13 cellular contexts compared by ENCODE assay signal in the genomic region with DNA sequence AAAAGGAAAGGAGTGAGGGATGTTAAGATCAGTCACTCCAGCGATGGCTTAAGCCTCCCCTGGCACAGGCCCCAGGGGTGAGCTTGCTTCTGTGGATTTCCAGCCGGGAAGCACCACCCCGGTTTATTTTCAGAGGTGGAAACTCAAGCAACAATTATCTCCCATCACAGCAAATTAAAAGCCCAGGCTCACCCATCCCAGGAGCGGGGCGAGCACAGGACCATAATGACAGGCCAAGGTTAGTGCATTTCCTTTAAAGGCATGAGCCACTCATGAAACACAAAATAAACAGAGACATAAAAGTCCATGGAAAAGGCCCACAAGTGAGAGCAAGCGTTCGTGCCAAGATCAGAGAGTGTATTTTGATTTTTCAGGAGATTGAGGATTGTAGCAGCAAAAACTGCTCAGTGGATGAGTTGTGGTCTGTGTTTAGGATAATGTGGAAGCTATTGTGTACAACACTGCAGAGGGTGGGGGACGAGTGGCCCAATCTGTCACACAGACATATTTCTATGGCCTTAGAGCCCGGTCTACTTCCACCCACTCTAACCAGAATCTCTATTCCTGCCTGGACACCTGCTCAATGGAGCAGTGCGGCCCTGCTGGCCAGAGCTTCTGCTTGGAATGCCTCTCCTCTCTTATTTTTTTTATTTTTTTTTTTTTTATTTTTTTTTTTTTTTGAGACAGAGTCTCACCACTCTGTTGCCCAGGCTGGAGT.
DNase-seq lines count a peak whose midpoint lies in the region; ATAC-seq lines count a peak whose summit lies in the region.
"Had no signal": no experiment of that assay in that cellular context is flagged by ENCODE, and none has a peak within 500 bp of the region (broad histone marks: within the 10 kb centered on the region; RNA-seq: fewer than 3 reads in every experiment).

No MANE protein-coding gene starts in this region.

- H3K36me3 ChIP-seq in adipocyte (ENCODE audit: control insufficient read depth, insufficient read depth, low read length, severe bottlenecking): no peaks in the 10 kb centered on the region
- no peaks in the 10 kb centered on the region for H3K36me3 ChIP-seq in muscle layer of duodenum (ENCODE audit: control insufficient read depth in 1 of 2, insufficient read depth in 2 of 2, low read length in 2 of 2)
- no peaks in the 10 kb centered on the region for H3K36me3 ChIP-seq in aorta (ENCODE audit: control insufficient read depth in 1 of 2, insufficient read depth in 2 of 2, low read length in 1 of 2)

- H3K36me3 Mint-ChIP-seq in activated naive CD4-positive, alpha-beta T cell treated with anti-CD3 and anti-CD28 coated beads, Interleukin-2, amount 50 U/mL, for 24 hours: peaks cover 2% of the 10 kb centered on the region
- peaks cover 8 to 9% of the 10 kb centered on the region in 2 donors for H3K36me3 Mint-ChIP-seq in activated naive CD4-positive, alpha-beta T cell treated with anti-CD3 and anti-CD28 coated beads, Interleukin-2, amount 50 U/mL, for 72 hours
- H3K36me3 Mint-ChIP-seq: activated naive CD8-positive, alpha-beta T cell treated with anti-CD3 and anti-CD28 coated beads for 36 hours had no signal

- no peaks in the 10 kb centered on the region for H3K27me3 ChIP-seq in adipocyte (replicated peaks; ENCODE audit: control insufficient read depth, insufficient read depth, low read length)
- H3K27me3 ChIP-seq in muscle layer of duodenum (ENCODE audit: low read depth, low read length): no peaks in the 10 kb centered on the region
- no peaks in the 10 kb centered on the region for H3K27me3 ChIP-seq in aorta (ENCODE audit: control insufficient read depth in 1 of 2, insufficient read depth in 2 of 2, low read length in 1 of 2)
- H3K27me3 ChIP-seq: dorsolateral prefrontal cortex, testis had no signal

- no peak overlapping the region for H3K9ac ChIP-seq in adipocyte (ENCODE audit: low read length)

- WGBS in aorta, 2 donors: 8 to 9% methylated on average over 10 of the region's 10 CpGs

- ATAC-seq in activated naive CD4-positive, alpha-beta T cell treated with anti-CD3 and anti-CD28 coated beads, Interleukin-2, amount 50 U/mL, for 72 hours: no peak
- peak; percentile 59 for ATAC-seq in aorta (ENCODE audit: low FRiP score)
- ATAC-seq in HG03521 (IDR thresholded peaks at IDR 0.05; ENCODE audit: unreplicated experiment): no peak
- ATAC-seq in HG02588 (IDR thresholded peaks at IDR 0.05; ENCODE audit: unreplicated experiment): no peak

- intact Hi-C loops in aorta (cut with DNase I): no loop called here

- H3K27me3 Mint-ChIP-seq in activated naive CD4-positive, alpha-beta T cell treated with anti-CD3 and anti-CD28 coated beads, Interleukin-2, amount 50 U/mL, for 24 hours: no peaks in the 10 kb centered on the region
- H3K27me3 Mint-ChIP-seq: activated naive CD8-positive, alpha-beta T cell treated with anti-CD3 and anti-CD28 coated beads for 36 hours had no signal

- H3K4me1 Mint-ChIP-seq in activated naive CD4-positive, alpha-beta T cell treated with anti-CD3 and anti-CD28 coated beads, Interleukin-2, amount 50 U/mL, for 24 hours: no peaks in the 10 kb centered on the region
- H3K4me1 Mint-ChIP-seq: activated naive CD8-positive, alpha-beta T cell treated with anti-CD3 and anti-CD28 coated beads for 36 hours had no signal

- H3K27ac ChIP-seq in muscle layer of duodenum (ENCODE audit: low read length) (peak overlapping the region; percentile 81), aorta (ENCODE audit: low read depth in 1 of 2, low read length in 2 of 2) (peak overlapping the region; percentile 79 to 85)
- H3K27ac ChIP-seq: dorsolateral prefrontal cortex, testis had no signal

- peaks cover 7% of the 10 kb centered on the region for H3K9me3 Mint-ChIP-seq in activated naive CD4-positive, alpha-beta T cell treated with anti-CD3 and anti-CD28 coated beads, Interleukin-2, amount 50 U/mL, for 24 hours
- H3K9me3 Mint-ChIP-seq in activated naive CD4-positive, alpha-beta T cell treated with anti-CD3 and anti-CD28 coated beads, Interleukin-2, amount 50 U/mL, for 72 hours: peaks cover 7 to 8% of the 10 kb centered on the region in 2 donors

- peak overlapping the region; percentile 0 for H3K27ac Mint-ChIP-seq in activated naive CD4-positive, alpha-beta T cell treated with anti-CD3 and anti-CD28 coated beads, Interleukin-2, amount 50 U/mL, for 24 hours
- no peak overlapping the region for H3K27ac Mint-ChIP-seq in activated naive CD4-positive, alpha-beta T cell treated with anti-CD3 and anti-CD28 coated beads, Interleukin-2, amount 50 U/mL, for 72 hours
- H3K27ac Mint-ChIP-seq: activated naive CD8-positive, alpha-beta T cell treated with anti-CD3 and anti-CD28 coated beads for 36 hours had no signal

- no peak for DNase-seq in activated naive CD4-positive, alpha-beta T cell treated with anti-CD3 and anti-CD28 coated beads, Interleukin-2, amount 50 U/mL, for 72 hours (ENCODE audit: low spot score in 2 of 2)
- peak; percentile 85 for DNase-seq in adipocyte (ENCODE audit: low read depth)
- peak; percentile 66 to 84 for DNase-seq in aorta
- no peak for DNase-seq in NCI-H1048 (lab: John Stamatoyannopoulos, UW)
- DNase-seq: activated naive CD8-positive, alpha-beta T cell treated with anti-CD3 and anti-CD28 coated beads for 36 hours; dorsolateral prefrontal cortex; NCI-H1436 treated with DMSO at 0.1 percent for 48 hours; testis had no signal

- H3K4me3 Mint-ChIP-seq in activated naive CD4-positive, alpha-beta T cell treated with anti-CD3 and anti-CD28 coated beads, Interleukin-2, amount 50 U/mL, for 24 hours: no peak overlapping the region
- H3K4me3 Mint-ChIP-seq: activated naive CD8-positive, alpha-beta T cell treated with anti-CD3 and anti-CD28 coated beads for 36 hours had no signal

- H3K4me1 ChIP-seq in adipocyte (ENCODE audit: control insufficient read depth, insufficient read depth, low read length) (peaks cover 3% of the 10 kb centered on the region), muscle layer of duodenum (ENCODE audit: control insufficient read depth in 1 of 2, insufficient read depth in 2 of 2, low read length in 2 of 2) (peaks cover 6 to 19% of the 10 kb centered on the region in 2 donors), aorta (ENCODE audit: control insufficient read depth in 1 of 2, insufficient read depth in 2 of 2, low read length in 2 of 2) (peaks cover 2 to 4% of the 10 kb centered on the region in 2 donors)
- H3K4me1 ChIP-seq: testis had no signal

- H3K9me3 ChIP-seq in adipocyte (ENCODE audit: control insufficient read depth, low read length) (peaks cover 6% of the 10 kb centered on the region), muscle layer of duodenum (ENCODE audit: control insufficient read depth in 1 of 2, low read length in 2 of 2) (no peaks in the 10 kb centered on the region), aorta (ENCODE audit: control insufficient read depth, low read length) (peaks cover 2% of the 10 kb centered on the region)
- H3K9me3 ChIP-seq: testis had no signal

- no peak overlapping the region for H3K4me3 ChIP-seq in adipocyte (ENCODE audit: low read length)
- H3K4me3 ChIP-seq in muscle layer of duodenum (ENCODE audit: low read depth in 1 of 2, low read length in 2 of 2): no peak overlapping the region
- no peak overlapping the region for H3K4me3 ChIP-seq in aorta (ENCODE audit: low read length in 2 of 2)
- H3K4me3 ChIP-seq: dorsolateral prefrontal cortex, lung, testis had no signal

Comparison
In these comparisons a context has a peak if more than half of its experiments do, and no peak if none do; other contexts are left out.
1. DNase-seq: peak in adipocyte (single experiment) and aorta (2 of 2); none in activated naive CD4-positive, alpha-beta T cell treated with anti-CD3 and anti-CD28 coated beads, Interleukin-2, amount 50 U/mL, for 72 hours (0 of 2) and NCI-H1048 (single experiment).